Comparison of ENCODE assay signal across 10 cellular contexts in the genomic region with DNA sequence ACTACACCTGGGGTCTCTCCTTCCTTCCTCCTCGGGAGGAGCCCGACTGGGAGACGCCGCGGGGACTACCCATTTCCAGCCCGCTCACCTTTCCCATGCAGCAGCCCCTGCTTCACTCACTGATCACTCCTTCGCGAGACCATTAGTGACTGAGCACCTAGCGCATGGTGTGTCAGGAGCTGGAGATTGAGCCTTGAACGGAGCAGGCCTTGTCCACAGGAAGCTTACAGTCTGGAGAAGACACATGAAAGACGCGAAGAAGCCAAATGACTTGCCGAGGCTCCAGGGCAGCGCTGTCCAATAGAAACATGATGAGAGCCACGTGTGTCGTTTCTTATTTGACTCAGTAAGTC. TPM values are rescaled to one million over a fixed set of nuclear protein-coding genes. Genes with fewer than 3 reads are reported as not detected.
DNase-seq lines count a peak whose midpoint lies in the region; FAIRE-seq and TF ChIP-seq lines count a peak whose summit lies in the region.
"Had no signal": no experiment of that assay in that cellular context is flagged by ENCODE, and none has a peak within 500 bp of the region (broad histone marks: within the 10 kb centered on the region; RNA-seq: fewer than 3 reads in every experiment).

No MANE protein-coding gene starts in this region.

- no peaks in the 10 kb centered on the region for H4K20me1 ChIP-seq in endothelial cell of umbilical vein (replicated peaks; ENCODE audit: control insufficient read depth, extremely low read depth, insufficient read depth, low read length)

- FAIRE-seq in endothelial cell of umbilical vein (lab: Jason Lieb, UNC): no peak
- FAIRE-seq: colon had no signal

- DNase-seq in BE2C: no peak
- DNase-seq in MG63: no peak
- peak; percentile 6 for DNase-seq in endothelial cell of umbilical vein (ENCODE audit: low read depth, low spot score)
- DNase-seq in cerebellum (ENCODE audit: low spot score): no peak
- DNase-seq in NCI-H2107 (lab: John Stamatoyannopoulos, UW): no peak
- DNase-seq in SW480 (ENCODE audit: low spot score): no peak
- DNase-seq in SKM-1 treated with dmso at 0.1 percent for 144 hours (lab: John Stamatoyannopoulos, UW; ENCODE audit: unreplicated experiment): no peak

- dilution Hi-C loops in endothelial cell of umbilical vein (cut with MboI; ENCODE audit: extremely low pct_ligation_motif_present, low sequenced_read_pairs): no loop called here

- peak overlapping the region; percentile 86 for H2AFZ ChIP-seq in endothelial cell of umbilical vein (ENCODE audit: low read depth, low read length)

- H3K4me1 ChIP-seq in BE2C: no peaks in the 10 kb centered on the region; the same call in 1 of the 2 replicates
- H3K4me1 ChIP-seq in endothelial cell of umbilical vein (ENCODE audit: control insufficient read depth, extremely low read depth, insufficient read depth, low read length): no peaks in the 10 kb centered on the region
- peaks cover 0 to 15% of the 10 kb centered on the region in 2 experiments for H3K4me1 ChIP-seq in neutrophil (ENCODE audit: control insufficient read depth in 1 of 2, insufficient read depth in 1 of 2, low read depth in 1 of 2, low read length in 1 of 2)

- no peak for TF ChIP-seq CTCF in BE2C (IDR thresholded peaks at IDR 0.05; ENCODE audit: low read depth, low read length)
- TF ChIP-seq CTCF in endothelial cell of umbilical vein (IDR thresholded peaks at IDR 0.05; ENCODE audit: extremely low read depth in 1 of 2, insufficient read depth in 1 of 2, low read depth in 1 of 2, low read length in 2 of 2): no peak
- TF ChIP-seq CTCF in neutrophil (IDR thresholded peaks at IDR 0.05): no peak

- no peaks in the 10 kb centered on the region for H3K79me2 ChIP-seq in endothelial cell of umbilical vein (ENCODE audit: control insufficient read depth, insufficient read depth, low read length)

- TF ChIP-seq POLR2A in endothelial cell of umbilical vein (IDR thresholded peaks at IDR 0.05; ENCODE audit: low read depth, low read length): no peak

- CTCF ChIA-PET in endothelial cell of umbilical vein (lab: Charles Lee): interaction anchor here (0.7 to 1.8 kb wide), 4 partner anchors 9 to 39 kb away, joined by 3 to 9 read pairs (median 4); no protein-coding TSS in a partner anchor

- H3K27ac ChIP-seq in endothelial cell of umbilical vein (ENCODE audit: insufficient read depth, low read depth, low read length) (no peak overlapping the region), neutrophil (no peak overlapping the region)

- no peaks in the 10 kb centered on the region; the same call in 1 of the 2 replicates for H3K9me3 ChIP-seq in BE2C
- H3K9me3 ChIP-seq in MG63: no peaks in the 10 kb centered on the region
- no peaks in the 10 kb centered on the region for H3K9me3 ChIP-seq in endothelial cell of umbilical vein (replicated peaks; ENCODE audit: control insufficient read depth, insufficient read depth, low read length)
- H3K9me3 ChIP-seq in neutrophil: no peaks in the 10 kb centered on the region

- H3K27me3 ChIP-seq in BE2C (peaks cover 4% of the 10 kb centered on the region), MG63 (no peaks in the 10 kb centered on the region), endothelial cell of umbilical vein (ENCODE audit: control insufficient read depth in 2 of 2, insufficient read depth in 2 of 2, low read length in 2 of 2) (peaks cover 21 to 22% of the 10 kb centered on the region in 2 experiments), neutrophil (peaks cover 78% of the 10 kb centered on the region)

- no peaks in the 10 kb centered on the region for H3K9me1 ChIP-seq in endothelial cell of umbilical vein (replicated peaks; ENCODE audit: control insufficient read depth, extremely low read depth, insufficient read depth, low read length)

- no peak overlapping the region for H3K4me2 ChIP-seq in endothelial cell of umbilical vein (ENCODE audit: insufficient read depth, low read length)

- POLR2A ChIA-PET in endothelial cell of umbilical vein (lab: Charles Lee): no interaction called here

- H3K36me3 ChIP-seq in BE2C (no peaks in the 10 kb centered on the region), MG63 (no peaks in the 10 kb centered on the region), endothelial cell of umbilical vein (ENCODE audit: control insufficient read depth in 2 of 2, extremely low read depth in 1 of 2, insufficient read depth in 2 of 2, low read length in 2 of 2) (no peaks in the 10 kb centered on the region), neutrophil (no peaks in the 10 kb centered on the region)

- peak overlapping the region; percentile 58 for H3K4me3 ChIP-seq in BE2C (ENCODE audit: low read depth, low read length)
- peak overlapping the region; percentile 46 for H3K4me3 ChIP-seq in MG63
- no peak overlapping the region for H3K4me3 ChIP-seq in endothelial cell of umbilical vein (replicated peaks in 1 of 3; ENCODE audit: insufficient read depth in 1 of 3, low read depth in 1 of 3, low read length in 3 of 3)
- H3K4me3 ChIP-seq in neutrophil (ENCODE audit: low read depth in 1 of 2, low read length in 1 of 2): peak overlapping the region; percentile 20 to 48

- H3K9ac ChIP-seq in endothelial cell of umbilical vein (replicated peaks; ENCODE audit: extremely low read depth, insufficient read depth, low read length): no peak overlapping the region

- no TSS peak for BruUV-seq in endothelial cell of umbilical vein (replicated peaks; lab: Mats Ljungman, UMichigan)

- intact Hi-C loops in endothelial cell of umbilical vein (cut with micrococcal nuclease): loop anchor here (10.0 kb wide), 1 partner anchor 1086 kb away; no protein-coding TSS in a partner anchor

TF ChIP-seq in endothelial cell of umbilical vein, 7 proteins besides CTCF, POLR2A, EP300 and RAD21:
- TF ChIP-seq MYC (IDR thresholded peaks at IDR 0.05; ENCODE audit: low read depth, low read length): no peak
TF ChIP-seq in endothelial cell of umbilical vein: peak in this region for 0.

RNA-seq across cellular contexts. Expression of gene CFAP90, which starts 0.3 kb away (rescaled TPM):
- polyA plus RNA-seq in BE2C (2012; ENCODE audit: insufficient read depth, insufficient read length, low read depth): not detected
- total RNA-seq in MG63 (2014; rRNA removed; shearing (Covaris generic); ENCODE audit: low replicate concordance): not detected in 2 replicates
- total RNA-seq in endothelial cell of umbilical vein (not detected in 2 replicates), cerebellum (2.7 TPM)
- polyA plus RNA-seq in endothelial cell of umbilical vein: 0.07 and 0.11 TPM in 2 replicates
- 0.09 and 0.10 TPM in 2 replicates for polyA plus RNA-seq in endothelial cell of umbilical vein (2011; cell fraction: cytosol; rRNA removed)
- polyA plus RNA-seq in endothelial cell of umbilical vein (2011; cell fraction: nucleus; rRNA removed): 0.10 TPM in 1 of 2 replicates, not detected in the other
- not detected in 2 replicates for polyA plus RNA-seq in endothelial cell of umbilical vein (2012)
- polyA minus RNA-seq in endothelial cell of umbilical vein: not detected in 2 replicates
- not detected for polyA minus RNA-seq in endothelial cell of umbilical vein (2011; cell fraction: cytosol; rRNA and poly(A)+ RNA removed)
- not detected in 2 replicates for polyA minus RNA-seq in endothelial cell of umbilical vein (2011; cell fraction: nucleus; rRNA and poly(A)+ RNA removed)
- total RNA-seq: T-helper 1 cell treated with Interleukin-12 subunit alpha and Interleukin-12 subunit beta and Interleukin-4 antibody, amounts not matched to agents 30 ng/mL and 1 ng/mL, for 36 hours had no signal

RNA-seq across cellular contexts. Expression of gene FASTKD3, which starts 17.6 kb away (rescaled TPM):
- 12.6 TPM for polyA plus RNA-seq in BE2C (2012; ENCODE audit: insufficient read depth, insufficient read length, low read depth)
- 16.0 and 42.9 TPM in 2 replicates for total RNA-seq in MG63 (2014; rRNA removed; shearing (Covaris generic); ENCODE audit: low replicate concordance)
- 8.7 and 9.6 TPM in 2 replicates for total RNA-seq in endothelial cell of umbilical vein
- 3.9 and 5.5 TPM in 2 replicates for polyA plus RNA-seq in endothelial cell of umbilical vein
- polyA plus RNA-seq in endothelial cell of umbilical vein (2011; cell fraction: cytosol; rRNA removed): 6.8 and 7.7 TPM in 2 replicates
- polyA plus RNA-seq in endothelial cell of umbilical vein (2011; cell fraction: nucleus; rRNA removed): 13.0 and 17.3 TPM in 2 replicates
- polyA plus RNA-seq in endothelial cell of umbilical vein (2012): 7.8 and 10.9 TPM in 2 replicates
- polyA minus RNA-seq in endothelial cell of umbilical vein: 5.6 and 8.6 TPM in 2 replicates
- 15.7 TPM for polyA minus RNA-seq in endothelial cell of umbilical vein (2011; cell fraction: cytosol; rRNA and poly(A)+ RNA removed)
- polyA minus RNA-seq in endothelial cell of umbilical vein (2011; cell fraction: nucleus; rRNA and poly(A)+ RNA removed): 5.4 and 8.7 TPM in 2 replicates
- 13.6 TPM for total RNA-seq in cerebellum

RNA-seq across cellular contexts. Expression of gene MTRR, which starts 17.7 kb away (rescaled TPM):
- polyA plus RNA-seq in BE2C (2012; ENCODE audit: insufficient read depth, insufficient read length, low read depth): 67.3 TPM
- 60.8 and 74.4 TPM in 2 replicates for total RNA-seq in MG63 (2014; rRNA removed; shearing (Covaris generic); ENCODE audit: low replicate concordance)
- total RNA-seq in endothelial cell of umbilical vein: 33.8 and 37.1 TPM in 2 replicates
- 24.3 and 27.7 TPM in 2 replicates for polyA plus RNA-seq in endothelial cell of umbilical vein
- polyA plus RNA-seq in endothelial cell of umbilical vein (2011; cell fraction: cytosol; rRNA removed): 17.1 and 21.9 TPM in 2 replicates
- polyA plus RNA-seq in endothelial cell of umbilical vein (2011; cell fraction: nucleus; rRNA removed): 65.0 and 71.3 TPM in 2 replicates
- polyA plus RNA-seq in endothelial cell of umbilical vein (2012): 19.7 and 22.1 TPM in 2 replicates
- 43.3 and 47.5 TPM in 2 replicates for polyA minus RNA-seq in endothelial cell of umbilical vein
- 77.9 TPM for polyA minus RNA-seq in endothelial cell of umbilical vein (2011; cell fraction: cytosol; rRNA and poly(A)+ RNA removed)
- polyA minus RNA-seq in endothelial cell of umbilical vein (2011; cell fraction: nucleus; rRNA and poly(A)+ RNA removed): 35.4 and 55.8 TPM in 2 replicates
- total RNA-seq in cerebellum: 38.0 TPM

Comparison
In these comparisons a context has a peak if more than half of its experiments do, and no peak if none do; other contexts are left out.
1. H3K4me3 ChIP-seq: peak in BE2C (single experiment), MG63 (single experiment) and neutrophil (2 of 2); none in endothelial cell of umbilical vein (0 of 3).